Comparison of ENCODE assay signal across 1 cellular context in genomic region chr3:42875325-42876151, GRCh38.
A peak's percentile ranks its signal among the peaks of the same experiment; 100 is the strongest.
TF ChIP-seq lines count a peak whose summit lies in the region.

Gene CYP8B1 (minus strand): TSS chr3:42875879. CDS start chr3:42875816, 63 bp downstream.

TF ChIP-seq in HepG2, 621 proteins besides CTCF, POLR2A, EP300 and RAD21 (continued from another document and continues in another):
- TF ChIP-seq SIX4 (CRISPR knock-in tag; IDR thresholded peaks at IDR 0.05) (peak; percentile 72; the same call in 1 of the 2 replicates), ZFP90 (CRISPR knock-in tag; IDR thresholded peaks at IDR 0.05; ENCODE audit: borderline replicate concordance) (0 out of 2 replicates have a peak, but pooled peaks have one; percentile 61), FOXO4 (CRISPR knock-in tag; conservative IDR thresholded peaks at IDR 0.05) (0 out of 2 replicates have a peak, but pooled peaks have one; percentile 85), ZNF512B (CRISPR knock-in tag; IDR thresholded peaks at IDR 0.05; ENCODE audit: borderline replicate concordance) (no peak), RXRB (CRISPR knock-in tag; IDR thresholded peaks at IDR 0.05; ENCODE audit: borderline replicate concordance) (peak; percentile 88; the same call in 1 of the 2 replicates), ZNF788 (CRISPR knock-in tag; IDR thresholded peaks at IDR 0.05; ENCODE audit: borderline replicate concordance) (peak; percentile 83; the same call in 1 of the 2 replicates), LCORL (IDR thresholded peaks at IDR 0.05) (no peak), LCORL (CRISPR knock-in tag; IDR thresholded peaks at IDR 0.05) (peak; percentile 84), NR0B2 (CRISPR knock-in tag; IDR thresholded peaks at IDR 0.05) (0 out of 2 replicates have a peak, but pooled peaks have one; percentile 25), MED8 (CRISPR knock-in tag; IDR thresholded peaks at IDR 0.05; ENCODE audit: insufficient replicate concordance) (peak; percentile 49), HIC2 (CRISPR knock-in tag; IDR thresholded peaks at IDR 0.05; ENCODE audit: low read depth) (peak; percentile 76; the same call in 1 of the 2 replicates), MAFG (CRISPR knock-in tag; IDR thresholded peaks at IDR 0.05) (no peak), ZBTB4 (CRISPR knock-in tag; IDR thresholded peaks at IDR 0.05; ENCODE audit: borderline replicate concordance) (peak; percentile 75; the same call in 1 of the 2 replicates), ZNF746 (CRISPR knock-in tag; IDR thresholded peaks at IDR 0.05) (peak; percentile 67; the same call in 1 of the 2 replicates), MEF2D (CRISPR knock-in tag; IDR thresholded peaks at IDR 0.05) (no peak; the same call in 1 of the 2 replicates), POLR2AphosphoS2 (IDR thresholded peaks at IDR 0.05; ENCODE audit: low read depth, low read length) (no peak), EZH2 (conservative IDR thresholded peaks at IDR 0.05; ENCODE audit: low read depth, low read length) (no peak), ZNF776 (CRISPR knock-in tag; IDR thresholded peaks at IDR 0.05) (peak; percentile 81), ZMAT3 (CRISPR knock-in tag; conservative IDR thresholded peaks at IDR 0.05) (peak; percentile 60; the same call in 1 of the 2 replicates), KDM4B (CRISPR knock-in tag; IDR thresholded peaks at IDR 0.05) (0 out of 2 replicates have a peak, but pooled peaks have one; percentile 36), FOSL2 (CRISPR knock-in tag; IDR thresholded peaks at IDR 0.05) (peak; percentile 46), ZNF816 (CRISPR knock-in tag; IDR thresholded peaks at IDR 0.05; ENCODE audit: borderline replicate concordance) (no peak), CREB1 (IDR thresholded peaks at IDR 0.05) (no peak), CREB1 (CRISPR knock-in tag; IDR thresholded peaks at IDR 0.05) (no peak), SOX6 (IDR thresholded peaks at IDR 0.05) (no peak), SOX6 (CRISPR knock-in tag; IDR thresholded peaks at IDR 0.05) (peak; percentile 85), TBX2 (CRISPR knock-in tag; IDR thresholded peaks at IDR 0.05; ENCODE audit: borderline replicate concordance) (peak; percentile 84), HMGXB3 (CRISPR knock-in tag; IDR thresholded peaks at IDR 0.05; ENCODE audit: borderline replicate concordance) (peak; percentile 68; the same call in 1 of the 2 replicates), PHF8 (CRISPR knock-in tag; IDR thresholded peaks at IDR 0.05) (0 out of 2 replicates have a peak, but pooled peaks have one; percentile 23), ZFX (CRISPR knock-in tag; IDR thresholded peaks at IDR 0.05; ENCODE audit: low read depth) (peak; percentile 64), ZBTB34 (CRISPR knock-in tag; IDR thresholded peaks at IDR 0.05) (peak; percentile 79), PATZ1 (CRISPR knock-in tag; IDR thresholded peaks at IDR 0.05) (peak; percentile 36; the same call in 1 of the 2 replicates), JARID2 (CRISPR knock-in tag; IDR thresholded peaks at IDR 0.05; ENCODE audit: insufficient replicate concordance) (no peak), STAT5B (CRISPR knock-in tag; IDR thresholded peaks at IDR 0.05) (peak; percentile 34; the same call in 1 of the 2 replicates), MIER3 (CRISPR knock-in tag; IDR thresholded peaks at IDR 0.05; ENCODE audit: borderline replicate concordance) (0 out of 2 replicates have a peak, but pooled peaks have one; percentile 19), ZNF710 (CRISPR knock-in tag; IDR thresholded peaks at IDR 0.05; ENCODE audit: borderline replicate concordance) (peak; percentile 70; the same call in 1 of the 2 replicates), ZNF614 (CRISPR knock-in tag; IDR thresholded peaks at IDR 0.05; ENCODE audit: borderline replicate concordance) (peak; percentile 75; the same call in 1 of the 2 replicates), ISL2 (CRISPR knock-in tag; IDR thresholded peaks at IDR 0.05) (peak; percentile 63), MAFF (IDR thresholded peaks at IDR 0.05; ENCODE audit: low read depth, low read length) (no peak), ZNF652 (CRISPR knock-in tag; IDR thresholded peaks at IDR 0.05; ENCODE audit: borderline replicate concordance, low read depth) (peak; percentile 95), SAP130 (CRISPR knock-in tag; IDR thresholded peaks at IDR 0.05; ENCODE audit: low read depth) (peak; percentile 66)
